ENCODE assay signal across 16 cellular contexts in genomic region chr6:105515054-105515453, GRCh38.
"Had no signal": no experiment of that assay in that cellular context is flagged by ENCODE, and none has a peak within 500 bp of the region (broad histone marks: within the 10 kb centered on the region; RNA-seq: fewer than 3 reads in every experiment).

No MANE protein-coding gene starts in this region.

- H3K4me1 Mint-ChIP-seq: stimulated activated naive B cell treated with anti-CD40 and anti-IgM and Interleukin-4, amounts not matched to agents 10 μg/mL and 1 μg/mL and 100 μg/mL, for 72 hours had no signal

- H3K36me3 Mint-ChIP-seq: activated naive CD8-positive, alpha-beta T cell treated with anti-CD3 and anti-CD28 coated beads for 36 hours; mesothelial cell of epicardium; stimulated activated naive B cell treated with anti-CD40 and anti-IgM and Interleukin-4, amounts not matched to agents 10 μg/mL and 1 μg/mL and 100 μg/mL, for 72 hours had no signal

- H3K27ac Mint-ChIP-seq: activated CD4-positive, alpha-beta T cell treated with anti-CD3 and anti-CD28 coated beads for 36 hours; activated naive CD8-positive, alpha-beta T cell treated with anti-CD3 and anti-CD28 coated beads for 36 hours; dendritic cell treated with granulocyte-macrophage colony-stimulating factor and Interleukin-4, amounts not matched to agents 40 ng/mL and 50 ng/mL, for 4 days; mesothelial cell of epicardium; natural killer cell treated with Interleukin-12 subunit alpha and Interleukin-12 subunit beta and Interleukin-15 and Interleukin-18, amount 100 ng/mL, for 72 hours; stimulated activated naive B cell treated with anti-CD40 and anti-IgM and Interleukin-4, amounts not matched to agents 10 μg/mL and 1 μg/mL and 100 μg/mL, for 72 hours; T-helper 2 cell treated with Interferon-gamma antibody and Interleukin-4, amounts not matched to agents 5 μg/mL and 100 μg/mL, for 36 hours had no signal

- H3K27ac ChIP-seq: esophagus squamous epithelium, thoracic aorta had no signal

- H3K9me3 ChIP-seq: esophagus squamous epithelium, thoracic aorta had no signal

- DNase-seq: activated CD4-positive, alpha-beta T cell treated with anti-CD3 and anti-CD28 coated beads for 36 hours; activated CD4-positive, alpha-beta T cell treated with anti-CD3 and anti-CD28 coated beads, Interleukin-2, amount 50 U/mL, for 48 hours; activated naive CD8-positive, alpha-beta T cell treated with anti-CD3 and anti-CD28 coated beads for 36 hours; amniotic stem cell; effector memory CD4-positive, alpha-beta T cell; esophagus squamous epithelium; islet precursor cell; occipital lobe; posterior cingulate gyrus; stimulated activated naive B cell treated with anti-CD40 and anti-IgM and Interleukin-4, amounts not matched to agents 10 μg/mL and 1 μg/mL and 100 μg/mL, for 72 hours had no signal

- ATAC-seq: activated CD4-positive, alpha-beta T cell treated with anti-CD3 and anti-CD28 coated beads for 36 hours; natural killer cell treated with Interleukin-12 subunit alpha and Interleukin-12 subunit beta and Interleukin-15 and Interleukin-18, amount 100 ng/mL, for 72 hours; stimulated activated naive B cell treated with anti-CD40 and anti-IgM and Interleukin-4, amounts not matched to agents 10 μg/mL and 1 μg/mL and 100 μg/mL, for 72 hours had no signal

- H3K4me3 ChIP-seq: esophagus squamous epithelium, lung, thoracic aorta had no signal

- H3K4me3 Mint-ChIP-seq: activated CD4-positive, alpha-beta T cell treated with anti-CD3 and anti-CD28 coated beads for 36 hours; activated naive CD8-positive, alpha-beta T cell treated with anti-CD3 and anti-CD28 coated beads for 36 hours; dendritic cell treated with granulocyte-macrophage colony-stimulating factor and Interleukin-4, amounts not matched to agents 40 ng/mL and 50 ng/mL, for 4 days; mesothelial cell of epicardium; natural killer cell treated with Interleukin-12 subunit alpha and Interleukin-12 subunit beta and Interleukin-15 and Interleukin-18, amount 100 ng/mL, for 72 hours; stimulated activated naive B cell treated with anti-CD40 and anti-IgM and Interleukin-4, amounts not matched to agents 10 μg/mL and 1 μg/mL and 100 μg/mL, for 72 hours; T-helper 2 cell treated with Interferon-gamma antibody and Interleukin-4, amounts not matched to agents 5 μg/mL and 100 μg/mL, for 36 hours had no signal

- H3K36me3 ChIP-seq: esophagus squamous epithelium, thoracic aorta had no signal

- H3K27me3 ChIP-seq: esophagus squamous epithelium had no signal
